7 cellular contexts compared by ENCODE assay signal in the genomic region with DNA sequence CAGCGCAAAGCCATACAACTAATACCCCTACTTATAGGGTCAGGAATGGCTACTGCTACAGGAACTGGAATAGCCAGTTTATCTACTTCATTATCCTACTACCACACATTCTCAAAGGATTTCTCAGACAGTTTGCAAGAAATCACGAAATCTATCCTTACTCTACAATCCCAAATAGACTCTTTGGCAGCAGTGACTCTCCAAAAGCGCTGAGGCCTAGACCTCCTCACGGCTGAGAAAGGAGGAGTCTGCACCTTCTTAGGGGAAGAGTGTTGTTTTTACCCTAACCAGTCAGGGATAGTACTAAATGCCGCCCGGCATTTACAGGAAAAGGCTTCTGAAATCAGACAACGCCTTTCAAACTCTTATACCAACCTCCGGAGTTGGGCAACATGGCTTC. TPM values are rescaled to one million over a fixed set of nuclear protein-coding genes. Genes with fewer than 3 reads are reported as not detected.
DNase-seq lines count a peak whose midpoint lies in the region; ATAC-seq, FAIRE-seq and TF ChIP-seq lines count a peak whose summit lies in the region.
"Not testable (repeated sequence)": the region's sequence is repeated elsewhere in the genome, so short reads cannot be mapped to it uniquely, and the experiment has no call there.

No MANE protein-coding gene starts in this region.

- not testable (repeated sequence) for FAIRE-seq in astrocyte (lab: Jason Lieb, UNC)

- H3K4me3 ChIP-seq in AG04450 (ENCODE audit: low read depth, low read length) (peak overlapping the region; percentile 7; the same call in 1 of the 2 replicates), HAP-1 (peak overlapping the region; percentile 8)
- H3K4me3 ChIP-seq in PC-9; astrocyte (ENCODE audit: insufficient read depth, low read depth, low read length); trophoblast cell (ENCODE audit: low read depth, low read length): not testable (repeated sequence)

- not testable (repeated sequence) for H3K27ac ChIP-seq in AG04450 (ENCODE audit: low read depth, low read length); astrocyte (ENCODE audit: low read depth, low read length)
- H3K27ac ChIP-seq in PC-9 (peak overlapping the region; percentile 70), foreskin keratinocyte (peak overlapping the region; percentile 14), trophoblast cell (ENCODE audit: low read depth, low read length) (peak overlapping the region; percentile 90)

- H3K4ac ChIP-seq in trophoblast cell (ENCODE audit: low read depth, low read length): not testable (repeated sequence)

- peak overlapping the region; percentile 82 for H3K4me3 Mint-ChIP-seq in astrocyte (ENCODE audit: unreplicated experiment)
- H3K4me3 Mint-ChIP-seq in endothelial cell (ENCODE audit: unreplicated experiment): peak overlapping the region; percentile 13

- H2BK5ac ChIP-seq in trophoblast cell (ENCODE audit: low read depth, low read length, poor library complexity): peak overlapping the region; percentile 88

- not testable (repeated sequence) for H2AK5ac ChIP-seq in trophoblast cell (ENCODE audit: low read length)

- H4K20me1 ChIP-seq in PC-9 (ENCODE audit: insufficient read depth); astrocyte (ENCODE audit: insufficient read depth, low read length): not testable (repeated sequence)

- H3K36me3 Mint-ChIP-seq in astrocyte (ENCODE audit: low read depth, unreplicated experiment) (peaks cover 16% of the 10 kb centered on the region), endothelial cell (ENCODE audit: low read depth, unreplicated experiment) (peaks cover 46% of the 10 kb centered on the region)

- not testable (repeated sequence) for DNase-seq in AG04450 (ENCODE audit: low read depth, low spot score); HAP-1 (ENCODE audit: low spot score in 2 of 2); astrocyte (ENCODE audit: low read depth); endothelial cell (ENCODE audit: low spot score); foreskin keratinocyte
- peak; percentile 21 to 65 for DNase-seq in PC-9
- DNase-seq in trophoblast cell: peak; percentile 53 to 63

- H3K27ac Mint-ChIP-seq in astrocyte (ENCODE audit: unreplicated experiment) (peak overlapping the region; percentile 1), endothelial cell (ENCODE audit: unreplicated experiment) (peak overlapping the region; percentile 54)

- not testable (repeated sequence) for H3K9me3 Mint-ChIP-seq in astrocyte (ENCODE audit: unreplicated experiment); endothelial cell (ENCODE audit: unreplicated experiment)

- not testable (repeated sequence) for H2AFZ ChIP-seq in PC-9; astrocyte (ENCODE audit: low read depth, low read length)
- peak overlapping the region; percentile 41 for H2AFZ ChIP-seq in trophoblast cell (ENCODE audit: insufficient read depth, low read length, poor library complexity)

- peak overlapping the region; percentile 88 for H4K91ac ChIP-seq in trophoblast cell (ENCODE audit: low read depth, low read length)

- H2BK12ac ChIP-seq in trophoblast cell (ENCODE audit: low read length): not testable (repeated sequence)

- H2BK120ac ChIP-seq in trophoblast cell (ENCODE audit: insufficient read depth, low read length, poor library complexity): peak overlapping the region; percentile 89

- CTCF ChIA-PET in AG04450 (lab: Charles Lee): interaction anchor here (2.0 kb wide), 1 partner anchor 10 kb away, joined by 11 read pairs; the partner anchor contains the start of gene MTHFD1L
- CTCF ChIA-PET in PC-9 (lab: Charles Lee): not testable (repeated sequence)

- not testable (repeated sequence) for H3K9me3 ChIP-seq in AG04450 (ENCODE audit: control insufficient read depth, insufficient read depth, low read length); HAP-1; PC-9 (ENCODE audit: insufficient read depth, low read depth); astrocyte (ENCODE audit: insufficient read depth, low read depth, low read length); trophoblast cell (ENCODE audit: insufficient read depth, low read depth, low read length)

- H3K9ac ChIP-seq in astrocyte (ENCODE audit: low read length); trophoblast cell (ENCODE audit: low read length): not testable (repeated sequence)

- H3K4me2 ChIP-seq in PC-9: peak overlapping the region; percentile 61
- peak overlapping the region; percentile 63 for H3K4me2 ChIP-seq in astrocyte (ENCODE audit: low read length)
- H3K4me2 ChIP-seq in trophoblast cell (ENCODE audit: low read length): peak overlapping the region; percentile 48

- H3K27me3 Mint-ChIP-seq in astrocyte (ENCODE audit: low read depth, unreplicated experiment): not testable (repeated sequence)
- peaks cover 12% of the 10 kb centered on the region for H3K27me3 Mint-ChIP-seq in endothelial cell (ENCODE audit: unreplicated experiment)

- intact Hi-C loops in PC-9 (cut with micrococcal nuclease; ENCODE audit: unreplicated experiment): not testable (repeated sequence)

- not testable (repeated sequence) for BruUV-seq in PC-9 (replicated peaks; lab: Mats Ljungman, UMichigan)

- H3K14ac ChIP-seq in trophoblast cell (ENCODE audit: low read length): peak overlapping the region; percentile 53

- not testable (repeated sequence) for H3K9me2 ChIP-seq in PC-9 (ENCODE audit: insufficient read depth)

- peaks cover 24% of the 10 kb centered on the region for H3F3A ChIP-seq in PC-9 (ENCODE audit: insufficient read depth, low read depth)

- POLR2A ChIA-PET in AG04450 (lab: Yijun Ruan, JAX): not testable (repeated sequence)
- POLR2A ChIA-PET in PC-9 (lab: Charles Lee; ENCODE audit: unreplicated experiment): interaction anchor here (0.7 kb wide), 1 partner anchor 38 kb away, joined by 4 read pairs; no protein-coding TSS in a partner anchor

- peaks cover 36% of the 10 kb centered on the region for H3K4me1 Mint-ChIP-seq in astrocyte (ENCODE audit: low read depth, unreplicated experiment)
- H3K4me1 Mint-ChIP-seq in endothelial cell (ENCODE audit: unreplicated experiment): not testable (repeated sequence)

- not testable (repeated sequence) for TF ChIP-seq CTCF in AG04450 (IDR thresholded peaks at IDR 0.05; ENCODE audit: low read depth, low read length); PC-9 (conservative IDR thresholded peaks at IDR 0.05); astrocyte (IDR thresholded peaks at IDR 0.05; ENCODE audit: insufficient read depth, low read depth, low read length); endothelial cell (IDR thresholded peaks at IDR 0.05; ENCODE audit: unreplicated experiment); foreskin keratinocyte (conservative IDR thresholded peaks at IDR 0.05)

- not testable (repeated sequence) for H4K12ac ChIP-seq in trophoblast cell (ENCODE audit: low read depth, low read length)

- not testable (repeated sequence) for H3K36me3 ChIP-seq in HAP-1 (replicated peaks); PC-9 (ENCODE audit: low read depth); astrocyte (ENCODE audit: insufficient read depth, low read length); trophoblast cell (ENCODE audit: control insufficient read depth in 1 of 2, insufficient read depth in 2 of 2, low read length in 2 of 2)

- H4K8ac ChIP-seq in trophoblast cell (ENCODE audit: low read depth, low read length): peak overlapping the region; percentile 69

- in situ Hi-C loops in HAP-1 (cut with MboI; ENCODE audit: low sequenced_read_pairs): not testable (repeated sequence)

- H3K23ac ChIP-seq in trophoblast cell (ENCODE audit: low read length): not testable (repeated sequence)

- H3K79me1 ChIP-seq in trophoblast cell (ENCODE audit: low read length): peaks cover 22% of the 10 kb centered on the region

- not testable (repeated sequence) for H3K27me3 ChIP-seq in AG04450 (ENCODE audit: control insufficient read depth, insufficient read depth, low read length); HAP-1 (ENCODE audit: low read depth); PC-9 (ENCODE audit: insufficient read depth, low read depth); astrocyte (ENCODE audit: insufficient read depth, low read length); foreskin keratinocyte; trophoblast cell (ENCODE audit: insufficient read depth, low read length)

- not testable (repeated sequence) for H3K79me2 ChIP-seq in PC-9 (ENCODE audit: low read depth); trophoblast cell (ENCODE audit: control insufficient read depth, insufficient read depth, low read length, poor library complexity)
- H3K79me2 ChIP-seq in astrocyte (ENCODE audit: insufficient read depth, low read length): peaks cover 33% of the 10 kb centered on the region

- not testable (repeated sequence) for ATAC-seq in foreskin keratinocyte

- WGBS in trophoblast cell (ENCODE audit: extremely low coverage, insufficient coverage, insufficient read length): no CpG with 5 or more reads among the region's 8 CpGs

- H3K4me1 ChIP-seq in HAP-1 (peaks cover 21% of the 10 kb centered on the region), PC-9 (replicated peaks; ENCODE audit: insufficient read depth) (peaks cover 43% of the 10 kb centered on the region), astrocyte (ENCODE audit: insufficient read depth, low read length) (peaks cover 20% of the 10 kb centered on the region), foreskin keratinocyte (peaks cover 22% of the 10 kb centered on the region), trophoblast cell (ENCODE audit: control insufficient read depth in 1 of 2, insufficient read depth in 2 of 2, low read length in 2 of 2) (peaks cover 12 to 13% of the 10 kb centered on the region in 2 experiments)

- H3K18ac ChIP-seq in trophoblast cell (ENCODE audit: low read length): not testable (repeated sequence)

RNA-seq across cellular contexts. Expression of gene MTHFD1L, which starts 10.3 kb away (rescaled TPM):
- polyA plus RNA-seq in AG04450 (2011; rRNA removed): 62.4 and 69.1 TPM in 2 replicates
- 60.5 and 66.1 TPM in 2 replicates for polyA minus RNA-seq in AG04450 (2011; rRNA and poly(A)+ RNA removed)
- total RNA-seq in PC-9 (2021): 53.3 and 65.8 TPM in 2 replicates
- total RNA-seq in astrocyte: 103 and 107 TPM in 2 replicates
- total RNA-seq in endothelial cell (ENCODE audit: unreplicated experiment): 66.0 TPM
- total RNA-seq in foreskin keratinocyte: 44.5 and 45.7 TPM in 2 replicates
- polyA plus RNA-seq in foreskin keratinocyte: 33.8 and 36.4 TPM in 2 replicates
- 61.3 and 64.0 TPM in 2 replicates for polyA plus RNA-seq in trophoblast cell (2013)
